8 cellular contexts compared by ENCODE assay signal in genomic region chr6:28251648-28252506, GRCh38. TPM values are rescaled to one million over a fixed set of nuclear protein-coding genes. Genes with fewer than 3 reads are reported as not detected.
DNase-seq lines count a peak whose midpoint lies in the region; ATAC-seq and TF ChIP-seq lines count a peak whose summit lies in the region.

Gene ZKSCAN4 (minus strand): TSS chr6:28252269. CDS start chr6:28251980, 289 bp downstream.

- H3K9me3 ChIP-seq in lower lobe of right lung = no peaks in the 10 kb centered on the region

- H3K9me3 Mint-ChIP-seq in activated CD4-positive, alpha-beta memory T cell treated with anti-CD3 and anti-CD28 coated beads for 36 hours = no peaks in the 10 kb centered on the region

- peaks cover 24% of the 10 kb centered on the region for H3K4me1 ChIP-seq in lower lobe of right lung

- H3K4me3 ChIP-seq in lower lobe of right lung = peak within 1 kb of the TSS; percentile 94

- peak; percentile 48 for TF ChIP-seq POLR2A in GM19193 (IDR thresholded peaks at IDR 0.05; ENCODE audit: extremely low read depth, insufficient read depth, insufficient read length)

- H3K27me3 Mint-ChIP-seq in activated CD4-positive, alpha-beta memory T cell treated with anti-CD3 and anti-CD28 coated beads for 36 hours = no peaks in the 10 kb centered on the region

- CTCF ChIA-PET in activated CD4-positive, alpha-beta memory T cell treated with anti-CD3 and anti-CD28 coated beads for 36 hours (lab: Charles Lee) = interaction anchor here (0.7 to 1.0 kb wide), 5 partner anchors 15 to 104 kb away, joined by 3 to 10 read pairs (median 3); partner anchors contain the start of gene ZSCAN26

- ATAC-seq in HG03571 (IDR thresholded peaks at IDR 0.05; ENCODE audit: unreplicated experiment) (peak; percentile 65), lower lobe of right lung (peak; percentile 96 to 99)

- peaks cover 4% of the 10 kb centered on the region for H3K27me3 ChIP-seq in lower lobe of right lung (ENCODE audit: low read depth)

- POLR2A ChIA-PET in activated CD4-positive, alpha-beta memory T cell treated with anti-CD3 and anti-CD28 coated beads for 36 hours (lab: Charles Lee) = interaction anchor here (0.5 to 1.9 kb wide), 7 partner anchors 12 to 353 kb away, joined by 3 to 12 read pairs (median 4); partner anchors contain the start of genes PGBD1, ZKSCAN8, ZSCAN16 and ZSCAN26

- peaks cover 23% of the 10 kb centered on the region for H3K36me3 ChIP-seq in lower lobe of right lung

- H3K36me3 Mint-ChIP-seq in activated CD4-positive, alpha-beta memory T cell treated with anti-CD3 and anti-CD28 coated beads for 36 hours = peaks cover 6% of the 10 kb centered on the region

- DNase-seq in AML-193 (lab: John Stamatoyannopoulos, UW) = peak; percentile 91 to 95
- peak; percentile 81 for DNase-seq in NCI-H774 (lab: John Stamatoyannopoulos, UW)
- DNase-seq in activated CD4-positive, alpha-beta memory T cell treated with anti-CD3 and anti-CD28 coated beads for 36 hours = peak; percentile 84
- DNase-seq in effector CD4-positive, alpha-beta T cell = peak; percentile 73
- DNase-seq in lower lobe of right lung = peak; percentile 70
- DNase-seq in stimulated activated CD4-positive, alpha-beta T cell treated with anti-CD3 and anti-CD28 coated beads, TNF-alpha, amount 100 ng/mL, for 1 hour (ENCODE audit: low read depth in 3 of 3, low spot score in 1 of 3) = peak; percentile 54 to 60 (median 58)

- intact Hi-C loops in activated CD4-positive, alpha-beta memory T cell treated with anti-CD3 and anti-CD28 coated beads for 36 hours (cut with micrococcal nuclease) = loop anchor here (1.0 to 5.0 kb wide), 4 partner anchors 15 to 170 kb away; partner anchors contain the start of genes ZKSCAN8, ZNF165, ZSCAN12 and ZSCAN26
- intact Hi-C loops in lower lobe of right lung (cut with DNase I) = no loop called here

- H3K4me1 Mint-ChIP-seq in activated CD4-positive, alpha-beta memory T cell treated with anti-CD3 and anti-CD28 coated beads for 36 hours (ENCODE audit: low read depth) = peaks cover 17% of the 10 kb centered on the region

- peak within 1 kb of the TSS; percentile 73 for H3K27ac Mint-ChIP-seq in activated CD4-positive, alpha-beta memory T cell treated with anti-CD3 and anti-CD28 coated beads for 36 hours

- H3K4me3 Mint-ChIP-seq in activated CD4-positive, alpha-beta memory T cell treated with anti-CD3 and anti-CD28 coated beads for 36 hours = peak within 1 kb of the TSS; percentile 98

- no peak for TF ChIP-seq CTCF in lower lobe of right lung (IDR thresholded peaks at IDR 0.05)

- peak within 1 kb of the TSS; percentile 62 for H3K27ac ChIP-seq in lower lobe of right lung

RNA-seq across cellular contexts. Expression of gene ZKSCAN4, which starts in this region (rescaled TPM):
- 1 to 10 TPM; 3.7 to 3.8 TPM for total RNA-seq in activated CD4-positive, alpha-beta memory T cell treated with anti-CD3 and anti-CD28 coated beads for 36 hours
- total RNA-seq in lower lobe of right lung = 6.2 TPM

Comparison
In these comparisons a context has a peak if more than half of its experiments do, and no peak if none do; other contexts are left out.
1. Peak in every context shown above with its lines: DNase-seq, ATAC-seq, H3K4me3 ChIP-seq and H3K27ac ChIP-seq.